Comparison of ENCODE assay signal across 9 cellular contexts in genomic region chr17:43940630-43941029, GRCh38. TPM values are rescaled to one million over a fixed set of nuclear protein-coding genes. Genes with fewer than 3 reads are reported as not detected.
DNase-seq lines count a peak whose midpoint lies in the region; ATAC-seq and TF ChIP-seq lines count a peak whose summit lies in the region.
"Had no signal": no experiment of that assay in that cellular context is flagged by ENCODE, and none has a peak within 500 bp of the region (broad histone marks: within the 10 kb centered on the region; RNA-seq: fewer than 3 reads in every experiment).

No MANE protein-coding gene starts in this region.

- H3K4me3 ChIP-seq in H7 (ENCODE audit: insufficient read depth, low read depth, low read length) (no peak overlapping the region), cardiac muscle cell (no peak overlapping the region)

- H3K9me3 Mint-ChIP-seq in stimulated activated effector memory CD8-positive, alpha-beta T cell treated with anti-CD3 and anti-CD28 coated beads, Interleukin-12 subunit alpha, Interleukin-12 subunit beta, amount 100 ng/mL, for 72 hours, result no peaks in the 10 kb centered on the region

- ATAC-seq in SK-N-SH treated with all-trans-retinoic acid at 6 μM for 48 hours, result peak; percentile 80
- no peak for ATAC-seq in HG03039 (IDR thresholded peaks at IDR 0.05; ENCODE audit: unreplicated experiment)
- no peak for ATAC-seq in stimulated activated effector memory CD8-positive, alpha-beta T cell treated with anti-CD3 and anti-CD28 coated beads, Interleukin-12 subunit alpha, Interleukin-12 subunit beta, amount 100 ng/mL, for 72 hours

- no peak overlapping the region for H3K27ac ChIP-seq in cardiac muscle cell

- no peak overlapping the region for H3K4me3 Mint-ChIP-seq in stimulated activated effector memory CD8-positive, alpha-beta T cell treated with anti-CD3 and anti-CD28 coated beads, Interleukin-12 subunit alpha, Interleukin-12 subunit beta, amount 100 ng/mL, for 72 hours

- H3K36me3 ChIP-seq in H7 (replicated peaks; ENCODE audit: control insufficient read depth, insufficient read depth, low read length), result no peaks in the 10 kb centered on the region
- no peaks in the 10 kb centered on the region for H3K36me3 ChIP-seq in cardiac muscle cell

- DNase-seq in COR-L47 (lab: John Stamatoyannopoulos, UW) (peak; percentile 43), H7 (peak; percentile 81), cardiac muscle cell (ENCODE audit: low read depth in 1 of 2, low spot score in 1 of 2) (peak; percentile 46 to 81), 8988T (no peak)
- DNase-seq in activated CD4-positive, CD25-positive, alpha-beta regulatory T cell treated with anti-CD3 and anti-CD28 coated beads, Interleukin-2, amount 50 U/mL, for 72 hours, result no peak
- no peak for DNase-seq in stimulated activated effector memory CD8-positive, alpha-beta T cell treated with anti-CD3 and anti-CD28 coated beads, Interleukin-12 subunit alpha, Interleukin-12 subunit beta, amount 100 ng/mL, for 72 hours (ENCODE audit: low spot score in 2 of 2)

- H3K36me3 Mint-ChIP-seq in stimulated activated effector memory CD8-positive, alpha-beta T cell treated with anti-CD3 and anti-CD28 coated beads, Interleukin-12 subunit alpha, Interleukin-12 subunit beta, amount 100 ng/mL, for 72 hours, result no peaks in the 10 kb centered on the region

- H3K27ac Mint-ChIP-seq in stimulated activated effector memory CD8-positive, alpha-beta T cell treated with anti-CD3 and anti-CD28 coated beads, Interleukin-12 subunit alpha, Interleukin-12 subunit beta, amount 100 ng/mL, for 72 hours, result no peak overlapping the region

- H3K9me3 ChIP-seq in cardiac muscle cell (ENCODE audit: low read depth), result no peaks in the 10 kb centered on the region

- H3K4me1 Mint-ChIP-seq in stimulated activated effector memory CD8-positive, alpha-beta T cell treated with anti-CD3 and anti-CD28 coated beads, Interleukin-12 subunit alpha, Interleukin-12 subunit beta, amount 100 ng/mL, for 72 hours, result peaks cover 21% of the 10 kb centered on the region

- H3K27me3 ChIP-seq in H7 (ENCODE audit: control insufficient read depth, insufficient read depth, low read length) (peaks cover 22% of the 10 kb centered on the region), cardiac muscle cell (peaks cover 6% of the 10 kb centered on the region)

- peak; percentile 66 for TF ChIP-seq CTCF in cardiac muscle cell (IDR thresholded peaks at IDR 0.05; ENCODE audit: low read depth, low read length)

- no peaks in the 10 kb centered on the region for H3K4me1 ChIP-seq in cardiac muscle cell (ENCODE audit: low read depth)

TF ChIP-seq in SK-N-SH treated with all-trans-retinoic acid at 6 μM for 48 hours, 23 proteins besides CTCF, POLR2A, EP300 and RAD21:
- no peak for TF ChIP-seq OSR1 (CRISPR knock-in tag; IDR thresholded peaks at IDR 0.05)
- TF ChIP-seq ARNTL (CRISPR knock-in tag; IDR thresholded peaks at IDR 0.05; ENCODE audit: borderline replicate concordance, low read depth), result no peak
- no peak for TF ChIP-seq SNAI2 (CRISPR knock-in tag; IDR thresholded peaks at IDR 0.05)
- TF ChIP-seq TOX (CRISPR knock-in tag; IDR thresholded peaks at IDR 0.05; ENCODE audit: borderline replicate concordance), result no peak
- TF ChIP-seq ZNF70 (CRISPR knock-in tag; IDR thresholded peaks at IDR 0.05), result no peak
- no peak for TF ChIP-seq ISL1 (CRISPR knock-in tag; IDR thresholded peaks at IDR 0.05)
- no peak for TF ChIP-seq CSDC2 (CRISPR knock-in tag; IDR thresholded peaks at IDR 0.05)
- TF ChIP-seq GLIS3 (CRISPR knock-in tag; IDR thresholded peaks at IDR 0.05), result no peak
- no peak for TF ChIP-seq ZNF565 (CRISPR knock-in tag; conservative IDR thresholded peaks at IDR 0.05; ENCODE audit: low read depth)
- no peak for TF ChIP-seq RARB (CRISPR knock-in tag; IDR thresholded peaks at IDR 0.05)
- no peak for TF ChIP-seq ZFP30 (CRISPR knock-in tag; IDR thresholded peaks at IDR 0.05)
- TF ChIP-seq ESRRG (CRISPR knock-in tag; IDR thresholded peaks at IDR 0.05), result no peak
- no peak for TF ChIP-seq TSHZ2 (CRISPR knock-in tag; IDR thresholded peaks at IDR 0.05)
- TF ChIP-seq ZFP3 (CRISPR knock-in tag; IDR thresholded peaks at IDR 0.05), result no peak
- no peak for TF ChIP-seq BACH2 (CRISPR knock-in tag; IDR thresholded peaks at IDR 0.05; ENCODE audit: borderline replicate concordance)
- TF ChIP-seq, protein P1, sequence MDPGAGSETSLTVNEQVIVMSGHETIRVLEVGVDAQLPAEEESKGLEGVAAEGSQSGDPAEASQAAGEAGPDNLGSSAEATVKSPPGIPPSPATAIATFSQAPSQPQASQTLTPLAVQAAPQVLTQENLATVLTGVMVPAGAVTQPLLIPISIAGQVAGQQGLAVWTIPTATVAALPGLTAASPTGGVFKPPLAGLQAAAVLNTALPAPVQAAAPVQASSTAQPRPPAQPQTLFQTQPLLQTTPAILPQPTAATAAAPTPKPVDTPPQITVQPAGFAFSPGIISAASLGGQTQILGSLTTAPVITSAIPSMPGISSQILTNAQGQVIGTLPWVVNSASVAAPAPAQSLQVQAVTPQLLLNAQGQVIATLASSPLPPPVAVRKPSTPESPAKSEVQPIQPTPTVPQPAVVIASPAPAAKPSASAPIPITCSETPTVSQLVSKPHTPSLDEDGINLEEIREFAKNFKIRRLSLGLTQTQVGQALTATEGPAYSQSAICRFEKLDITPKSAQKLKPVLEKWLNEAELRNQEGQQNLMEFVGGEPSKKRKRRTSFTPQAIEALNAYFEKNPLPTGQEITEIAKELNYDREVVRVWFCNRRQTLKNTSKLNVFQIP (CRISPR knock-in tag; IDR thresholded peaks at IDR 0.05; ENCODE audit: borderline replicate concordance, low read depth), result no peak
- TF ChIP-seq TCF4 (CRISPR knock-in tag; IDR thresholded peaks at IDR 0.05; ENCODE audit: borderline replicate concordance), result no peak
- TF ChIP-seq CSRNP3 (CRISPR knock-in tag; IDR thresholded peaks at IDR 0.05), result no peak
- no peak for TF ChIP-seq PPARA (CRISPR knock-in tag; IDR thresholded peaks at IDR 0.05; ENCODE audit: borderline replicate concordance)
- no peak for TF ChIP-seq ZNF8 (CRISPR knock-in tag; IDR thresholded peaks at IDR 0.05)
TF ChIP-seq in SK-N-SH treated with all-trans-retinoic acid at 6 μM for 48 hours: peak in this region for 0.

RNA-seq across cellular contexts. Expression of gene PPY, which starts 1.6 kb away (rescaled TPM):
- total RNA-seq in H7 (2014; rRNA removed; shearing (Covaris generic)), result not detected in 2 replicates
- not detected in 2 replicates for total RNA-seq in cardiac muscle cell
- not detected in 2 replicates for polyA plus RNA-seq in cardiac muscle cell
- total RNA-seq: T-helper 1 cell treated with Interleukin-12 subunit alpha and Interleukin-12 subunit beta and Interleukin-4 antibody, amounts not matched to agents 30 ng/mL and 1 ng/mL, for 36 hours had no signal

RNA-seq across cellular contexts. Expression of gene PYY, which starts 13.1 kb away (rescaled TPM):
- total RNA-seq in H7 (2014; rRNA removed; shearing (Covaris generic)), result 0.67 and 1.8 TPM in 2 replicates
- total RNA-seq in cardiac muscle cell, result not detected in 2 replicates
- polyA plus RNA-seq in cardiac muscle cell, result 0.77 TPM in 1 of 2 replicates, not detected in the other
- total RNA-seq: T-helper 1 cell treated with Interleukin-12 subunit alpha and Interleukin-12 subunit beta and Interleukin-4 antibody, amounts not matched to agents 30 ng/mL and 1 ng/mL, for 36 hours had no signal

RNA-seq across cellular contexts. Expression of gene MPP2, which starts 33.3 kb away (rescaled TPM):
- 9.0 and 12.2 TPM in 2 replicates for total RNA-seq in H7 (2014; rRNA removed; shearing (Covaris generic))
- total RNA-seq in cardiac muscle cell, result 25.0 and 25.4 TPM in 2 replicates
- polyA plus RNA-seq in cardiac muscle cell, result 17.2 and 23.4 TPM in 2 replicates

Comparison
In these comparisons a context has a peak if more than half of its experiments do, and no peak if none do; other contexts are left out.
1. DNase-seq: peak in COR-L47 (single experiment), H7 (single experiment) and cardiac muscle cell (2 of 2); none in 8988T (single experiment), activated CD4-positive, CD25-positive, alpha-beta regulatory T cell treated with anti-CD3 and anti-CD28 coated beads, Interleukin-2, amount 50 U/mL, for 72 hours (single experiment) and stimulated activated effector memory CD8-positive, alpha-beta T cell treated with anti-CD3 and anti-CD28 coated beads, Interleukin-12 subunit alpha, Interleukin-12 subunit beta, amount 100 ng/mL, for 72 hours (0 of 2).